Comparison of ENCODE assay signal across 26 cellular contexts in the genomic region with DNA sequence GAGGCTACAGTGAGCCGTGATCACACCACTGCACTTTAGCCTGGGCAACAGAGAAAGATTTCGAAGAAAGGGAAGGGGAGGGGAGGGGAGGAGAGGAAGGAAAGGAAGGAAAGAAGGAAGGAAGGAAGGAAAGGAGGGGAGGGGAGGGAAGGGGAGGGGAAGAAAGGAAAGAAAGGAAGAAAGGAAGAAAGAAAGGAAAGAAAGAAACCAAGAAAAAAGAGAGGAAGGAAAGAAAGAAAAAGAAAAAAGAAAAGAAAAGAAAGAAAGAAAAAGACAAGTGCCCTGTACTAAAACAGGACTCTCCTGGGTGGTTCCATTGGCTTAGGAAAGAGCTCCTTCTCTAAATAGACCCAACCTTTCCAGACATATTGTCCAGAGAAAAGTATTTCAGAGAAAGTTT.
A peak's percentile ranks its signal among the peaks of the same experiment; 100 is the strongest.
DNase-seq lines count a peak whose midpoint lies in the region; ATAC-seq and TF ChIP-seq lines count a peak whose summit lies in the region.
"Had no signal": no experiment of that assay in that cellular context is flagged by ENCODE, and none has a peak within 500 bp of the region (broad histone marks: within the 10 kb centered on the region; RNA-seq: fewer than 3 reads in every experiment).

No MANE protein-coding gene starts in this region.

- H3F3A ChIP-seq in neural cell (ENCODE audit: insufficient read depth, low read length, poor library complexity, severe bottlenecking): no peaks in the 10 kb centered on the region

- H3K36me3 Mint-ChIP-seq in WTC11: no peaks in the 10 kb centered on the region
- no peaks in the 10 kb centered on the region for H3K36me3 Mint-ChIP-seq in activated T-helper 17 cell treated with anti-CD3 and anti-CD28 coated beads, Interleukin-2, amount 50 U/mL, for 72 hours (ENCODE audit: low read depth)
- H3K36me3 Mint-ChIP-seq in activated CD4-positive, alpha-beta memory T cell treated with anti-CD3 and anti-CD28 coated beads, Interleukin-2, amount 10 ng/mL, durations not matched to agents 7 days and 5 days (ENCODE audit: low read depth): no peaks in the 10 kb centered on the region
- H3K36me3 Mint-ChIP-seq: CD14-positive monocyte; CD4-positive, alpha-beta memory T cell; CD4-positive, CD25-positive, alpha-beta regulatory T cell; CD8-positive, alpha-beta memory T cell had no signal

- DNase-seq in WTC11 (ENCODE audit: low spot score): no peak
- DNase-seq in caudate nucleus (lab: John Stamatoyannopoulos, UW): no peak
- no peak for DNase-seq in activated CD4-positive, alpha-beta memory T cell treated with anti-CD3 and anti-CD28 coated beads, Interleukin-2, amount 10 ng/mL, durations not matched to agents 7 days and 5 days
- DNase-seq: 8988T; ACHN; BE2C; C1 segment of cervical spinal cord; CD4-positive, alpha-beta memory T cell; CD4-positive, CD25-positive, alpha-beta regulatory T cell; CD8-positive, alpha-beta memory T cell; COR-L47; DMS 273 treated with DMSO at 0.1 percent for 48 hours; DMS153; DMS53; DMS79; DND-41; EL; GDM1 had no signal

- H3K27ac ChIP-seq in HEK293 (ENCODE audit: extremely low read depth, low read depth, low read length) (no peak overlapping the region), caudate nucleus (ENCODE audit: low read depth, low read length) (peak overlapping the region; percentile 33), neural cell (ENCODE audit: low read length) (peak overlapping the region; percentile 63)
- H3K27ac ChIP-seq: BLaER1 had no signal

- no peaks in the 10 kb centered on the region for H3K27me3 ChIP-seq in neural cell (ENCODE audit: insufficient read depth, low read depth, low read length)
- H3K27me3 ChIP-seq: BLaER1 had no signal

- no peaks in the 10 kb centered on the region for H4K20me1 ChIP-seq in neural cell (ENCODE audit: insufficient read depth)
- H4K20me1 ChIP-seq: BLaER1 had no signal

- H3K27me3 Mint-ChIP-seq in WTC11 (ENCODE audit: low read depth): no peaks in the 10 kb centered on the region
- H3K27me3 Mint-ChIP-seq in activated T-helper 17 cell treated with anti-CD3 and anti-CD28 coated beads, Interleukin-2, amount 50 U/mL, for 72 hours: peaks cover 11% of the 10 kb centered on the region
- H3K27me3 Mint-ChIP-seq in activated CD4-positive, alpha-beta memory T cell treated with anti-CD3 and anti-CD28 coated beads, Interleukin-2, amount 10 ng/mL, durations not matched to agents 7 days and 5 days: peaks cover 10% of the 10 kb centered on the region

- H3K36me3 ChIP-seq in HEK293 (ENCODE audit: control insufficient read depth in 2 of 2, insufficient read depth in 1 of 2, low read length in 2 of 2): no peaks in the 10 kb centered on the region
- H3K36me3 ChIP-seq in neural cell (ENCODE audit: insufficient read depth, low read length): no peaks in the 10 kb centered on the region
- H3K36me3 ChIP-seq: BE2C, BLaER1 had no signal

- H3K4me2 ChIP-seq in neural cell (ENCODE audit: low read length): no peak overlapping the region
- H3K4me2 ChIP-seq: BLaER1 had no signal

- H3K4me1 ChIP-seq in HEK293 (ENCODE audit: control insufficient read depth, insufficient read depth, low read length): peaks cover 53% of the 10 kb centered on the region
- H3K4me1 ChIP-seq: BE2C had no signal

- no peak overlapping the region for H2AFZ ChIP-seq in neural cell (ENCODE audit: low read depth, low read length)

- no peak overlapping the region for H3K27ac Mint-ChIP-seq in WTC11
- no peak overlapping the region for H3K27ac Mint-ChIP-seq in activated T-helper 17 cell treated with anti-CD3 and anti-CD28 coated beads, Interleukin-2, amount 50 U/mL, for 72 hours
- H3K27ac Mint-ChIP-seq in activated CD4-positive, alpha-beta memory T cell treated with anti-CD3 and anti-CD28 coated beads, Interleukin-2, amount 10 ng/mL, durations not matched to agents 7 days and 5 days: no peak overlapping the region
- H3K27ac Mint-ChIP-seq: CD4-positive, alpha-beta memory T cell; CD4-positive, CD25-positive, alpha-beta regulatory T cell; CD8-positive, alpha-beta memory T cell had no signal

- no peak for TF ChIP-seq EP300 in neural cell (conservative IDR thresholded peaks at IDR 0.05; ENCODE audit: poor library complexity, severe bottlenecking)

- POLR2A ChIA-PET in HEK293 (lab: Yijun Ruan, JAX): no interaction called here
- POLR2A ChIA-PET in WTC11 (lab: Charles Lee): no interaction called here
- POLR2A ChIA-PET in activated CD4-positive, alpha-beta memory T cell treated with anti-CD3 and anti-CD28 coated beads, Interleukin-2, amount 10 ng/mL, durations not matched to agents 7 days and 5 days (lab: Charles Lee): no interaction called here

- CTCF ChIA-PET in HEK293 (lab: Yijun Ruan, JAX): interaction anchor here (0.9 to 1.5 kb wide), 2 partner anchors 10 to 363 kb away, joined by 3 read pairs; no protein-coding TSS in a partner anchor
- CTCF ChIA-PET in WTC11 (lab: Charles Lee): no interaction called here
- CTCF ChIA-PET in activated CD4-positive, alpha-beta memory T cell treated with anti-CD3 and anti-CD28 coated beads, Interleukin-2, amount 10 ng/mL, durations not matched to agents 7 days and 5 days (lab: Charles Lee): no interaction called here

- peaks cover 3% of the 10 kb centered on the region; the same call in 1 of the 2 replicates for H3K9me3 Mint-ChIP-seq in WTC11
- no peaks in the 10 kb centered on the region for H3K9me3 Mint-ChIP-seq in activated T-helper 17 cell treated with anti-CD3 and anti-CD28 coated beads, Interleukin-2, amount 50 U/mL, for 72 hours
- H3K9me3 Mint-ChIP-seq in activated CD4-positive, alpha-beta memory T cell treated with anti-CD3 and anti-CD28 coated beads, Interleukin-2, amount 10 ng/mL, durations not matched to agents 7 days and 5 days: no peaks in the 10 kb centered on the region
- H3K9me3 Mint-ChIP-seq: CD14-positive monocyte; CD4-positive, CD25-positive, alpha-beta regulatory T cell had no signal

- no peaks in the 10 kb centered on the region for H3K9me3 ChIP-seq in HEK293 (ENCODE audit: control insufficient read depth, insufficient read depth, low read depth, low read length)
- H3K9me3 ChIP-seq in neural cell (ENCODE audit: low read length): no peaks in the 10 kb centered on the region
- H3K9me3 ChIP-seq: BE2C, BLaER1 had no signal

- H3K79me2 ChIP-seq in neural cell (replicated peaks; ENCODE audit: insufficient read depth, low read length): no peaks in the 10 kb centered on the region

- no peaks in the 10 kb centered on the region for H3K9me2 ChIP-seq in neural cell (ENCODE audit: insufficient read depth, low read length)

- H3K4me3 ChIP-seq in HEK293 (ENCODE audit: low read depth, low read length) (no peak overlapping the region), neural cell (ENCODE audit: low read length) (no peak overlapping the region)
- H3K4me3 ChIP-seq: BLaER1, GM12878 had no signal

- H3K4me1 Mint-ChIP-seq in WTC11: peaks cover 7% of the 10 kb centered on the region
- H3K4me1 Mint-ChIP-seq in activated T-helper 17 cell treated with anti-CD3 and anti-CD28 coated beads, Interleukin-2, amount 50 U/mL, for 72 hours: no peaks in the 10 kb centered on the region
- no peaks in the 10 kb centered on the region for H3K4me1 Mint-ChIP-seq in activated CD4-positive, alpha-beta memory T cell treated with anti-CD3 and anti-CD28 coated beads, Interleukin-2, amount 10 ng/mL, durations not matched to agents 7 days and 5 days
- H3K4me1 Mint-ChIP-seq: CD14-positive monocyte; CD4-positive, alpha-beta memory T cell; CD4-positive, CD25-positive, alpha-beta regulatory T cell; CD8-positive, alpha-beta memory T cell had no signal

- no peak overlapping the region for H3K4me3 Mint-ChIP-seq in WTC11
- H3K4me3 Mint-ChIP-seq in activated T-helper 17 cell treated with anti-CD3 and anti-CD28 coated beads, Interleukin-2, amount 50 U/mL, for 72 hours: no peak overlapping the region
- H3K4me3 Mint-ChIP-seq in activated CD4-positive, alpha-beta memory T cell treated with anti-CD3 and anti-CD28 coated beads, Interleukin-2, amount 10 ng/mL, durations not matched to agents 7 days and 5 days: no peak overlapping the region
- H3K4me3 Mint-ChIP-seq: CD14-positive monocyte; CD4-positive, alpha-beta memory T cell; CD4-positive, CD25-positive, alpha-beta regulatory T cell; CD8-positive, alpha-beta memory T cell had no signal

- no peak for TF ChIP-seq RAD21 in neural cell (conservative IDR thresholded peaks at IDR 0.05)

- no peak for ATAC-seq in WTC11
- ATAC-seq in HG02938 (IDR thresholded peaks at IDR 0.05; ENCODE audit: unreplicated experiment): no peak
- no peak for ATAC-seq in GM19467 (IDR thresholded peaks at IDR 0.05; ENCODE audit: unreplicated experiment)
- no peak for ATAC-seq in activated T-helper 17 cell treated with anti-CD3 and anti-CD28 coated beads, Interleukin-2, amount 50 U/mL, for 72 hours (replicated peaks)
- ATAC-seq: GM12878 had no signal

- H3K9ac ChIP-seq in neural cell (ENCODE audit: low read length): peak overlapping the region; percentile 6
- H3K9ac ChIP-seq: BLaER1 had no signal

- no peak for TF ChIP-seq CTCF in HEK293 (tag by site-specific recombination; IDR thresholded peaks at IDR 0.05)
- no peak for TF ChIP-seq CTCF in WTC11 (IDR thresholded peaks at IDR 0.05)
- TF ChIP-seq CTCF in neural cell (IDR thresholded peaks at IDR 0.05; ENCODE audit: poor library complexity, severe bottlenecking): no peak

TF ChIP-seq in HEK293, 187 proteins besides CTCF, POLR2A, EP300 and RAD21:
- TF ChIP-seq ZNF366 (tag by site-specific recombination; conservative IDR thresholded peaks at IDR 0.05) (peak; percentile 87), ZNF169 (tag by site-specific recombination; IDR thresholded peaks at IDR 0.05) (no peak)

TF ChIP-seq in neural cell, 6 proteins besides CTCF, POLR2A, EP300 and RAD21 (continues in another document):
- no peak for TF ChIP-seq POLR2AphosphoS5 (IDR thresholded peaks at IDR 0.05)
- no peak for TF ChIP-seq MXI1 (conservative IDR thresholded peaks at IDR 0.05; ENCODE audit: poor library complexity, severe bottlenecking)
- TF ChIP-seq SMC3 (conservative IDR thresholded peaks at IDR 0.05; ENCODE audit: poor library complexity): no peak
- TF ChIP-seq EZH2 (IDR thresholded peaks at IDR 0.05; ENCODE audit: borderline replicate concordance, insufficient read depth, low read length, poor library complexity, severe bottlenecking): no peak
- TF ChIP-seq TAF1 (IDR thresholded peaks at IDR 0.05; ENCODE audit: low read depth): no peak
